ENCODE assay signal across 8 cellular contexts in the genomic region with DNA sequence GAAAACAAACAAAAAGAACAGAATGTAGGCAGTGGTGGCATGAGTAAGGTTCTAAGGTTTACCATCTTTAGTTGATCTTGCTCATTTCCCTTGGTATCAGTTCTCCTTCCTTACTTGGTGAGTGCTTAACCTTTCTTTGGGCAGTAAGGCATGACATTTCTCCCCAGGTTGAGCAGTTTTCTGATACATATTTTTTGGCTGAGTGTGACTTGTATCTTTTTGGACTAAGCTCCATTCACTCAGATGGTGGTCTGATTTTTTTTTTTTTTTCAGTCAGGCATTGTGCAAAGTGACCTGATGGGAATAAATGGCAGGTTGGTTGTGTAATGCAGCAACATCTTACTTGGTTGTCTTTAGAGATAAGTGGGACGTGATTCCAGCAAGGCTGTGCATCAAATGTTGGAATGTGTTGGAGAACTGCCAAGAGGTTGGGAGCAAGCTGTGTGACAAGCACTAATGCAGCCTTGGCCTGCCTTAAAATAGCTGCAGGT. TPM values are rescaled to one million over a fixed set of nuclear protein-coding genes. Genes with fewer than 3 reads are reported as not detected.
DNase-seq lines count a peak whose midpoint lies in the region; ATAC-seq and TF ChIP-seq lines count a peak whose summit lies in the region.

No MANE protein-coding gene starts in this region.

- in situ Hi-C loops in brain microvascular endothelial cell (cut with HindIII; ENCODE audit: low pct_ligation_motif_present, low sequenced_read_pairs), result no loop called here
- in situ Hi-C loops in KBM-7 (cut with MboI; ENCODE audit: low pct_unique_long_range_greater_than_20kb, low sequenced_read_pairs), result no loop called here

- TF ChIP-seq CTCF in AG10803 (conservative IDR thresholded peaks at IDR 0.05; ENCODE audit: low read length) (no peak), brain microvascular endothelial cell (IDR thresholded peaks at IDR 0.05; ENCODE audit: low read depth, low read length, missing control alignments) (no peak), omental fat pad (IDR thresholded peaks at IDR 0.05) (no peak)

- DNase-seq in AG10803 (ENCODE audit: low read depth), result peak; percentile 68
- DNase-seq in HS-5 (ENCODE audit: low read depth), result peak; percentile 74
- peak; percentile 84 for DNase-seq in brain microvascular endothelial cell
- no peak for DNase-seq in omental fat pad (ENCODE audit: low spot score)
- no peak for DNase-seq in GOT3 (lab: John Stamatoyannopoulos, UW)
- DNase-seq in KBM-7, result no peak
- DNase-seq in T-helper 9 cell, result no peak

- ATAC-seq in GM21367 (IDR thresholded peaks at IDR 0.05; ENCODE audit: unreplicated experiment) (peak; percentile 89), omental fat pad (ENCODE audit: low FRiP score) (peak; percentile 32)

- no peaks in the 10 kb centered on the region for H3K36me3 ChIP-seq in brain microvascular endothelial cell (replicated peaks)

- H3K4me3 ChIP-seq in AG10803 (ENCODE audit: low read length), result no peak overlapping the region
- no peak overlapping the region for H3K4me3 ChIP-seq in brain microvascular endothelial cell (ENCODE audit: low read depth, low read length)

- peak overlapping the region; percentile 21 for H3K27ac ChIP-seq in brain microvascular endothelial cell

- H3K27me3 ChIP-seq in brain microvascular endothelial cell (replicated peaks), result no peaks in the 10 kb centered on the region

RNA-seq across cellular contexts. Expression of a gene that starts 15.1 kb away (rescaled TPM):
- 1,000 to 10,000 TPM in 2 of 4 donors, 100 to 1,000 TPM in 2; 681 to 1,046 (median 964) TPM for total RNA-seq in omental fat pad

Comparison
In these comparisons a context has a peak if more than half of its experiments do, and no peak if none do; other contexts are left out.
1. DNase-seq: peak in AG10803 (single experiment), HS-5 (single experiment) and brain microvascular endothelial cell (single experiment); none in omental fat pad (single experiment), GOT3 (single experiment), KBM-7 (single experiment) and T-helper 9 cell (single experiment).